1 cellular context compared by ENCODE assay signal in genomic region chr7:7964250-7964649, GRCh38.
TF ChIP-seq lines count a peak whose summit lies in the region.

No MANE protein-coding gene starts in this region.

TF ChIP-seq in IMR-90, 13 proteins besides CTCF, POLR2A, EP300 and RAD21 (continued from another document):
- TF ChIP-seq USF2 (IDR thresholded peaks at IDR 0.05; ENCODE audit: low read depth, low read length) = no peak
- TF ChIP-seq ELK1 (IDR thresholded peaks at IDR 0.05; ENCODE audit: borderline replicate concordance, low read depth, low read length) = no peak
- TF ChIP-seq RFX5 (IDR thresholded peaks at IDR 0.05; ENCODE audit: low read depth, low read length) = no peak
- no peak for TF ChIP-seq FOS (IDR thresholded peaks at IDR 0.05; ENCODE audit: low read depth, low read length)
- no peak for TF ChIP-seq CHD1 (IDR thresholded peaks at IDR 0.05; ENCODE audit: low read depth, low read length)
